Comparison of ENCODE assay signal across 27 cellular contexts in genomic region chr9:35548571-35548970, GRCh38. TPM values are rescaled to one million over a fixed set of nuclear protein-coding genes. Genes with fewer than 3 reads are reported as not detected.
DNase-seq lines count a peak whose midpoint lies in the region; ATAC-seq lines count a peak whose summit lies in the region.
"Had no signal": no experiment of that assay in that cellular context is flagged by ENCODE, and none has a peak within 500 bp of the region (broad histone marks: within the 10 kb centered on the region; RNA-seq: fewer than 3 reads in every experiment).

No MANE protein-coding gene starts in this region.

- no peak overlapping the region for H3K4me3 Mint-ChIP-seq in T-helper 2 cell treated with Interferon-gamma antibody and Interleukin-4, amounts not matched to agents 5 μg/mL and 100 μg/mL, for 36 hours
- H3K4me3 Mint-ChIP-seq: activated naive CD4-positive, alpha-beta T cell treated with anti-CD3 and anti-CD28 coated beads, Interleukin-2, amount 10 ng/mL, durations not matched to agents 7 days and 5 days; activated T-cell treated with anti-CD3 and anti-CD28 coated beads, Interleukin-2, amount 50 U/mL, for 72 hours; CD4-positive, alpha-beta memory T cell; IgD-negative memory B cell; naive thymus-derived CD4-positive, alpha-beta T cell had no signal

- H3K27ac Mint-ChIP-seq in T-helper 2 cell treated with Interferon-gamma antibody and Interleukin-4, amounts not matched to agents 5 μg/mL and 100 μg/mL, for 36 hours: no peak overlapping the region
- H3K27ac Mint-ChIP-seq: activated T-cell treated with anti-CD3 and anti-CD28 coated beads, Interleukin-2, amount 50 U/mL, for 72 hours; CD4-positive, alpha-beta memory T cell; IgD-negative memory B cell; naive thymus-derived CD4-positive, alpha-beta T cell had no signal

- 81% methylated on average over 1 of the region's 1 CpG for WGBS in right cardiac atrium
- WGBS in trophoblast cell (ENCODE audit: extremely low coverage, insufficient coverage, insufficient read length): no CpG with 5 or more reads among the region's 1 CpG

- no peaks in the 10 kb centered on the region for H3K36me3 Mint-ChIP-seq in T-helper 2 cell treated with Interferon-gamma antibody and Interleukin-4, amounts not matched to agents 5 μg/mL and 100 μg/mL, for 36 hours (ENCODE audit: low read depth)
- H3K36me3 Mint-ChIP-seq: activated naive CD4-positive, alpha-beta T cell treated with anti-CD3 and anti-CD28 coated beads, Interleukin-2, amount 10 ng/mL, durations not matched to agents 7 days and 5 days; CD4-positive, alpha-beta memory T cell had no signal

- no peak overlapping the region for H4K91ac ChIP-seq in trophoblast cell (ENCODE audit: low read depth, low read length)

- ATAC-seq in right cardiac atrium (peak; percentile 6 to 22), left cardiac atrium (no peak)
- ATAC-seq: activated T-cell treated with anti-CD3 and anti-CD28 coated beads, Interleukin-2, amount 50 U/mL, for 72 hours; naive thymus-derived CD4-positive, alpha-beta T cell had no signal

- no peak overlapping the region for H3K4me2 ChIP-seq in trophoblast cell (ENCODE audit: low read length)

- H3K36me3 ChIP-seq in trophoblast cell (ENCODE audit: control insufficient read depth in 1 of 2, insufficient read depth in 2 of 2, low read length in 2 of 2): peaks cover 22 to 25% of the 10 kb centered on the region in 2 experiments
- H3K36me3 ChIP-seq: cardiac muscle cell had no signal

- H3K4me1 ChIP-seq in right cardiac atrium (ENCODE audit: control insufficient read depth, insufficient read depth, low read length) (peaks cover 1% of the 10 kb centered on the region), trophoblast cell (ENCODE audit: control insufficient read depth in 1 of 2, insufficient read depth in 2 of 2, low read length in 2 of 2) (peaks cover 0 to 2% of the 10 kb centered on the region in 2 experiments)

- H3K27me3 ChIP-seq in right cardiac atrium (ENCODE audit: control insufficient read depth, insufficient read depth) (no peaks in the 10 kb centered on the region), trophoblast cell (ENCODE audit: insufficient read depth, low read length) (no peaks in the 10 kb centered on the region)
- H3K27me3 ChIP-seq: cardiac muscle cell, esophagus muscularis mucosa, suprapubic skin had no signal

- H2BK12ac ChIP-seq in trophoblast cell (ENCODE audit: low read length): no peak overlapping the region

- H2BK120ac ChIP-seq in trophoblast cell (ENCODE audit: insufficient read depth, low read length, poor library complexity): no peak overlapping the region

- H3K23ac ChIP-seq in trophoblast cell (ENCODE audit: low read length): no peak overlapping the region

- H3K4ac ChIP-seq in trophoblast cell (ENCODE audit: low read depth, low read length): no peak overlapping the region

- H2AFZ ChIP-seq in trophoblast cell (ENCODE audit: insufficient read depth, low read length, poor library complexity): no peak overlapping the region

- no peaks in the 10 kb centered on the region for H3K9me3 ChIP-seq in right cardiac atrium (ENCODE audit: control insufficient read depth, low read length)
- no peaks in the 10 kb centered on the region for H3K9me3 ChIP-seq in trophoblast cell (ENCODE audit: insufficient read depth, low read depth, low read length)
- H3K9me3 ChIP-seq: esophagus muscularis mucosa, suprapubic skin had no signal

- H3K9ac ChIP-seq in trophoblast cell (ENCODE audit: low read length): no peak overlapping the region

- no peak overlapping the region for H3K14ac ChIP-seq in trophoblast cell (ENCODE audit: low read length)

- no peak overlapping the region for H4K8ac ChIP-seq in trophoblast cell (ENCODE audit: low read depth, low read length)

- no peak overlapping the region for H3K27ac ChIP-seq in right cardiac atrium (ENCODE audit: low read length)
- H3K27ac ChIP-seq in trophoblast cell (ENCODE audit: low read depth, low read length): no peak overlapping the region
- H3K27ac ChIP-seq: cardiac muscle cell, suprapubic skin had no signal

- H2AK5ac ChIP-seq in trophoblast cell (ENCODE audit: low read length): no peak overlapping the region

- intact Hi-C loops in right cardiac atrium (cut with DNase I) (no loop called here), left cardiac atrium (cut with DNase I) (no loop called here)

- DNase-seq in right cardiac atrium (no peak), left cardiac atrium (no peak), amniotic epithelial cell (ENCODE audit: low read depth) (peak; percentile 19), kidney tubule cell (ENCODE audit: low spot score) (peak; percentile 68), trophoblast cell (no peak), A172 (ENCODE audit: low spot score) (no peak)
- DNase-seq in activated effector memory CD4-positive, alpha-beta T cell treated with anti-CD3 and anti-CD28 coated beads, Interleukin-2, amount 50 U/mL, for 16 hours: no peak
- DNase-seq in T-helper 2 cell treated with Interferon-gamma antibody and Interleukin-4, amounts not matched to agents 5 μg/mL and 100 μg/mL, for 36 hours (ENCODE audit: low spot score): no peak
- DNase-seq: activated CD4-positive, alpha-beta T cell treated with anti-CD3 and anti-CD28 coated beads, Interleukin-2, amount 50 U/mL, for 4 hours; activated CD4-positive, CD25-positive, alpha-beta regulatory T cell; activated naive CD4-positive, alpha-beta T cell treated with anti-CD3 and anti-CD28 coated beads, Interleukin-2, amount 10 ng/mL, durations not matched to agents 7 days and 5 days; activated T-cell treated with anti-CD3 and anti-CD28 coated beads, Interleukin-2, amount 50 U/mL, for 72 hours; amygdala; CD4-positive, alpha-beta memory T cell; GOT3; midbrain; naive thymus-derived CD4-positive, alpha-beta T cell; NCI-H1105; NCI-H1930; NCI-H2227 treated with DMSO at 0.1 percent for 48 hours; NCI-H69; stimulated activated CD4-positive, alpha-beta T cell treated with anti-CD3 and anti-CD28 coated beads, Interleukin-2, amount 100 ng/mL, for 48 hours had no signal

- no peaks in the 10 kb centered on the region for H3K9me3 Mint-ChIP-seq in T-helper 2 cell treated with Interferon-gamma antibody and Interleukin-4, amounts not matched to agents 5 μg/mL and 100 μg/mL, for 36 hours
- H3K9me3 Mint-ChIP-seq: activated naive CD4-positive, alpha-beta T cell treated with anti-CD3 and anti-CD28 coated beads, Interleukin-2, amount 10 ng/mL, durations not matched to agents 7 days and 5 days; activated T-cell treated with anti-CD3 and anti-CD28 coated beads, Interleukin-2, amount 50 U/mL, for 72 hours; CD4-positive, alpha-beta memory T cell; IgD-negative memory B cell; naive thymus-derived CD4-positive, alpha-beta T cell had no signal

- no peak overlapping the region for H4K12ac ChIP-seq in trophoblast cell (ENCODE audit: low read depth, low read length)

- H3K4me1 Mint-ChIP-seq in T-helper 2 cell treated with Interferon-gamma antibody and Interleukin-4, amounts not matched to agents 5 μg/mL and 100 μg/mL, for 36 hours (ENCODE audit: low read depth): no peaks in the 10 kb centered on the region
- H3K4me1 Mint-ChIP-seq: activated naive CD4-positive, alpha-beta T cell treated with anti-CD3 and anti-CD28 coated beads, Interleukin-2, amount 10 ng/mL, durations not matched to agents 7 days and 5 days; CD4-positive, alpha-beta memory T cell; IgD-negative memory B cell; naive thymus-derived CD4-positive, alpha-beta T cell had no signal

- no peak overlapping the region for H2BK5ac ChIP-seq in trophoblast cell (ENCODE audit: low read depth, low read length, poor library complexity)

- H3K27me3 Mint-ChIP-seq in T-helper 2 cell treated with Interferon-gamma antibody and Interleukin-4, amounts not matched to agents 5 μg/mL and 100 μg/mL, for 36 hours (ENCODE audit: low read depth): no peaks in the 10 kb centered on the region
- H3K27me3 Mint-ChIP-seq: activated naive CD4-positive, alpha-beta T cell treated with anti-CD3 and anti-CD28 coated beads, Interleukin-2, amount 10 ng/mL, durations not matched to agents 7 days and 5 days had no signal

- no peaks in the 10 kb centered on the region for H3K79me2 ChIP-seq in trophoblast cell (ENCODE audit: control insufficient read depth, insufficient read depth, low read length, poor library complexity)

- H3K4me3 ChIP-seq in right cardiac atrium (ENCODE audit: low read length) (no peak overlapping the region), trophoblast cell (ENCODE audit: low read depth, low read length) (no peak overlapping the region)
- H3K4me3 ChIP-seq: cardiac muscle cell, coronary artery, esophagus muscularis mucosa, suprapubic skin had no signal

- no peaks in the 10 kb centered on the region for H3K79me1 ChIP-seq in trophoblast cell (ENCODE audit: low read length)

- no peak overlapping the region for H3K18ac ChIP-seq in trophoblast cell (ENCODE audit: low read length)

RNA-seq across cellular contexts. Expression of gene TESK1, which starts 56.5 kb away (rescaled TPM):
- total RNA-seq in right cardiac atrium (10 to 100 TPM; 25.0 to 35.3 (median 27.4) TPM), left cardiac atrium (10 to 100 TPM; 30.7 to 31.9 TPM)
- 30.5 TPM for polyA plus RNA-seq in right cardiac atrium
- 29.2 and 29.7 TPM in 2 replicates for polyA plus RNA-seq in trophoblast cell (2013)
- 11.3 and 15.1 TPM in 2 replicates for total RNA-seq in A172 (2014; rRNA removed; shearing (Covaris generic))

RNA-seq across cellular contexts. Expression of gene RUSC2, which starts 58.7 kb away (rescaled TPM):
- 10 to 100 TPM; 30.7 to 41.4 (median 35.5) TPM for total RNA-seq in right cardiac atrium
- polyA plus RNA-seq in right cardiac atrium: 23.6 TPM
- total RNA-seq in left cardiac atrium: 10 to 100 TPM; 32.2 to 43.0 TPM
- polyA plus RNA-seq in trophoblast cell (2013): 8.5 and 9.1 TPM in 2 replicates
- 18.6 and 19.9 TPM in 2 replicates for total RNA-seq in A172 (2014; rRNA removed; shearing (Covaris generic))
- polyA plus RNA-seq: IgD-negative memory B cell had no signal

Comparison
In these comparisons a context has a peak if more than half of its experiments do, and no peak if none do; other contexts are left out.
1. ATAC-seq: peak in right cardiac atrium (2 of 2); none in left cardiac atrium (0 of 2).
2. DNase-seq: peak in amniotic epithelial cell (single experiment) and kidney tubule cell (single experiment); none in right cardiac atrium (0 of 3), left cardiac atrium (single experiment), activated effector memory CD4-positive, alpha-beta T cell treated with anti-CD3 and anti-CD28 coated beads, Interleukin-2, amount 50 U/mL, for 16 hours (single experiment), trophoblast cell (0 of 2), T-helper 2 cell treated with Interferon-gamma antibody and Interleukin-4, amounts not matched to agents 5 μg/mL and 100 μg/mL, for 36 hours (single experiment) and A172 (single experiment).